Comparison of ENCODE assay signal across 18 cellular contexts in genomic region chr17:43094129-43094834, GRCh38. TPM values are rescaled to one million over a fixed set of nuclear protein-coding genes. Genes with fewer than 3 reads are reported as not detected.
DNase-seq lines count a peak whose midpoint lies in the region; TF ChIP-seq lines count a peak whose summit lies in the region.
"Had no signal": no experiment of that assay in that cellular context is flagged by ENCODE, and none has a peak within 500 bp of the region (broad histone marks: within the 10 kb centered on the region; RNA-seq: fewer than 3 reads in every experiment).

No MANE protein-coding gene starts in this region.

- intact Hi-C loops in testis (cut with DNase I; ENCODE audit: low total_unique reads): no loop called here

- no peak for TF ChIP-seq POLR2A in testis (IDR thresholded peaks at IDR 0.05)

- 94 to 96% methylated on average over 4 of the region's 4 CpGs for WGBS in testis, 2 donors

- no peaks in the 10 kb centered on the region for H3K4me1 ChIP-seq in testis
- H3K4me1 ChIP-seq: right lobe of liver had no signal

- no peak for TF ChIP-seq CTCF in testis (IDR thresholded peaks at IDR 0.05)

- H3K36me3 ChIP-seq in testis (ENCODE audit: low read depth, missing control alignments): no peaks in the 10 kb centered on the region
- H3K36me3 ChIP-seq: right lobe of liver had no signal

- DNase-seq in AG20443 (ENCODE audit: low spot score): peak; percentile 60
- peak; percentile 50 for DNase-seq in LHCN-M2 (ENCODE audit: low read depth)
- DNase-seq in cerebellar cortex (ENCODE audit: low spot score): peak; percentile 15
- peak; percentile 23 for DNase-seq in myocyte (ENCODE audit: low read depth)
- DNase-seq in NCI-H510A (lab: John Stamatoyannopoulos, UW): no peak
- no peak for DNase-seq in testis
- no peak for DNase-seq in activated T-cell treated with anti-CD3 and anti-CD28 coated beads, Interleukin-2, amount 50 U/mL, for 1 hour
- no peak for DNase-seq in OCI-M1 (lab: John Stamatoyannopoulos, UW)
- DNase-seq: activated B cell treated with CpG ODN at 0.5 μM for 24 hours; DMS153; erythroblast; KBM-7; NCI-H1105; right lobe of liver; stimulated activated CD4-positive, alpha-beta T cell treated with anti-CD3 and anti-CD28 coated beads, Interleukin-2, amount 100 ng/mL, for 24 hours; substantia nigra; T-helper 17 cell had no signal

- no peak overlapping the region for H3K27ac ChIP-seq in testis
- H3K27ac ChIP-seq: hepatocyte, right lobe of liver had no signal

- no peaks in the 10 kb centered on the region for H3K9me3 ChIP-seq in testis
- H3K9me3 ChIP-seq: right lobe of liver had no signal

- no peak overlapping the region for H3K4me3 ChIP-seq in testis
- H3K4me3 ChIP-seq: hepatocyte, right lobe of liver had no signal

- no peaks in the 10 kb centered on the region for H3K27me3 ChIP-seq in testis
- H3K27me3 ChIP-seq: hepatocyte, right lobe of liver had no signal

RNA-seq across cellular contexts. Expression of gene BRCA1, which starts 30.9 kb away (rescaled TPM):
- total RNA-seq in LHCN-M2 (2014; rRNA removed) (41.6 and 52.5 TPM in 2 replicates), myocyte (4.9 and 5.2 TPM in 2 replicates), testis (10 to 100 TPM; 28.6 to 47.7 TPM)
- 7.0 TPM for polyA plus RNA-seq in LHCN-M2 (2012)
- 1.9 TPM for polyA plus RNA-seq in myocyte (2012)
- polyA plus RNA-seq in testis (ENCODE audit: insufficient read depth, low read depth, low replicate concordance): 20.9 TPM

Comparison
In these comparisons a context has a peak if more than half of its experiments do, and no peak if none do; other contexts are left out.
1. DNase-seq: peak in AG20443 (single experiment), LHCN-M2 (single experiment), cerebellar cortex (single experiment) and myocyte (single experiment); none in NCI-H510A (single experiment), testis (single experiment), activated T-cell treated with anti-CD3 and anti-CD28 coated beads, Interleukin-2, amount 50 U/mL, for 1 hour (single experiment) and OCI-M1 (single experiment).